ENCODE assay signal across 16 cellular contexts in genomic region chr5:36998578-36998977, GRCh38.
DNase-seq lines count a peak whose midpoint lies in the region; ATAC-seq and TF ChIP-seq lines count a peak whose summit lies in the region.
"Had no signal": no experiment of that assay in that cellular context is flagged by ENCODE, and none has a peak within 500 bp of the region (broad histone marks: within the 10 kb centered on the region; RNA-seq: fewer than 3 reads in every experiment).

No MANE protein-coding gene starts in this region.

- no peak overlapping the region for H3K4me3 Mint-ChIP-seq in activated naive CD4-positive, alpha-beta T cell treated with anti-CD3 and anti-CD28 coated beads, Interleukin-2, amount 50 U/mL, for 24 hours
- H3K4me3 Mint-ChIP-seq in activated naive CD4-positive, alpha-beta T cell treated with anti-CD3 and anti-CD28 coated beads, Interleukin-2, amount 10 ng/mL, durations not matched to agents 7 days and 5 days, result no peak overlapping the region
- no peak overlapping the region for H3K4me3 Mint-ChIP-seq in activated naive CD8-positive, alpha-beta T cell treated with anti-CD3 and anti-CD28 coated beads for 36 hours
- H3K4me3 Mint-ChIP-seq in stimulated activated naive CD8-positive, alpha-beta T cell treated with anti-CD3 and anti-CD28 coated beads, Interleukin-15, amount 100 ng/mL, for 72 hours, result no peak overlapping the region
- H3K4me3 Mint-ChIP-seq in HFFc6, result no peak overlapping the region
- H3K4me3 Mint-ChIP-seq: CD4-positive, alpha-beta memory T cell; GM23338 had no signal

- H3K27ac Mint-ChIP-seq in activated naive CD4-positive, alpha-beta T cell treated with anti-CD3 and anti-CD28 coated beads, Interleukin-2, amount 50 U/mL, for 24 hours, result peak overlapping the region; percentile 15
- H3K27ac Mint-ChIP-seq in activated naive CD4-positive, alpha-beta T cell treated with anti-CD3 and anti-CD28 coated beads, Interleukin-2, amount 10 ng/mL, durations not matched to agents 7 days and 5 days, result no peak overlapping the region
- H3K27ac Mint-ChIP-seq in activated naive CD8-positive, alpha-beta T cell treated with anti-CD3 and anti-CD28 coated beads for 36 hours, result peak overlapping the region; percentile 7
- H3K27ac Mint-ChIP-seq in stimulated activated naive CD8-positive, alpha-beta T cell treated with anti-CD3 and anti-CD28 coated beads, Interleukin-15, amount 100 ng/mL, for 72 hours, result no peak overlapping the region
- H3K27ac Mint-ChIP-seq in HFFc6, result no peak overlapping the region
- H3K27ac Mint-ChIP-seq: GM23338 had no signal

- no peak for DNase-seq in activated naive CD4-positive, alpha-beta T cell treated with anti-CD3 and anti-CD28 coated beads, Interleukin-2, amount 10 ng/mL, durations not matched to agents 7 days and 5 days
- DNase-seq in activated naive CD8-positive, alpha-beta T cell treated with anti-CD3 and anti-CD28 coated beads for 36 hours, result no peak
- no peak for DNase-seq in stimulated activated naive CD8-positive, alpha-beta T cell treated with anti-CD3 and anti-CD28 coated beads, Interleukin-15, amount 100 ng/mL, for 72 hours
- no peak for DNase-seq in HFFc6
- no peak for DNase-seq in NCI-H345 (lab: John Stamatoyannopoulos, UW)
- DNase-seq: CD4-positive, alpha-beta memory T cell; DMS79; NCI-H1436; NCI-H2029 treated with DMSO at 0.1 percent for 48 hours; NCI-H2171 treated with DMSO at 0.1 percent for 48 hours; NCI-H774; PC-9 had no signal

- CTCF ChIA-PET in activated naive CD4-positive, alpha-beta T cell treated with anti-CD3 and anti-CD28 coated beads, Interleukin-2, amount 10 ng/mL, durations not matched to agents 7 days and 5 days (lab: Charles Lee), result interaction anchor here (0.5 kb wide), 1 partner anchor 53 kb away, joined by 4 read pairs; no protein-coding TSS in a partner anchor

- peak; percentile 61 for ATAC-seq in GM18868 (IDR thresholded peaks at IDR 0.05; ENCODE audit: unreplicated experiment)
- ATAC-seq in stimulated activated naive CD8-positive, alpha-beta T cell treated with anti-CD3 and anti-CD28 coated beads, Interleukin-15, amount 100 ng/mL, for 72 hours, result peak; percentile 23
- ATAC-seq: GM23338, K562 had no signal

- no peak for TF ChIP-seq CTCF in HFFc6 (IDR thresholded peaks at IDR 0.05)

- peaks cover 29% of the 10 kb centered on the region for H3K36me3 Mint-ChIP-seq in activated naive CD4-positive, alpha-beta T cell treated with anti-CD3 and anti-CD28 coated beads, Interleukin-2, amount 50 U/mL, for 24 hours
- H3K36me3 Mint-ChIP-seq in activated naive CD4-positive, alpha-beta T cell treated with anti-CD3 and anti-CD28 coated beads, Interleukin-2, amount 10 ng/mL, durations not matched to agents 7 days and 5 days, result peaks cover 40% of the 10 kb centered on the region
- peaks cover 12% of the 10 kb centered on the region for H3K36me3 Mint-ChIP-seq in activated naive CD8-positive, alpha-beta T cell treated with anti-CD3 and anti-CD28 coated beads for 36 hours
- peaks cover 27% of the 10 kb centered on the region for H3K36me3 Mint-ChIP-seq in HFFc6 (ENCODE audit: low read depth)

- H3K4me1 Mint-ChIP-seq in activated naive CD4-positive, alpha-beta T cell treated with anti-CD3 and anti-CD28 coated beads, Interleukin-2, amount 50 U/mL, for 24 hours, result peaks cover 8% of the 10 kb centered on the region
- H3K4me1 Mint-ChIP-seq in activated naive CD4-positive, alpha-beta T cell treated with anti-CD3 and anti-CD28 coated beads, Interleukin-2, amount 10 ng/mL, durations not matched to agents 7 days and 5 days, result no peaks in the 10 kb centered on the region
- H3K4me1 Mint-ChIP-seq in activated naive CD8-positive, alpha-beta T cell treated with anti-CD3 and anti-CD28 coated beads for 36 hours, result peaks cover 2% of the 10 kb centered on the region
- peaks cover 6% of the 10 kb centered on the region for H3K4me1 Mint-ChIP-seq in stimulated activated naive CD8-positive, alpha-beta T cell treated with anti-CD3 and anti-CD28 coated beads, Interleukin-15, amount 100 ng/mL, for 72 hours
- H3K4me1 Mint-ChIP-seq in HFFc6 (ENCODE audit: low read depth), result no peaks in the 10 kb centered on the region
- H3K4me1 Mint-ChIP-seq: GM23338 had no signal

- H3K27me3 Mint-ChIP-seq in activated naive CD4-positive, alpha-beta T cell treated with anti-CD3 and anti-CD28 coated beads, Interleukin-2, amount 50 U/mL, for 24 hours, result no peaks in the 10 kb centered on the region
- H3K27me3 Mint-ChIP-seq in activated naive CD4-positive, alpha-beta T cell treated with anti-CD3 and anti-CD28 coated beads, Interleukin-2, amount 10 ng/mL, durations not matched to agents 7 days and 5 days, result no peaks in the 10 kb centered on the region
- no peaks in the 10 kb centered on the region for H3K27me3 Mint-ChIP-seq in activated naive CD8-positive, alpha-beta T cell treated with anti-CD3 and anti-CD28 coated beads for 36 hours
- H3K27me3 Mint-ChIP-seq in stimulated activated naive CD8-positive, alpha-beta T cell treated with anti-CD3 and anti-CD28 coated beads, Interleukin-15, amount 100 ng/mL, for 72 hours, result no peaks in the 10 kb centered on the region
- H3K27me3 Mint-ChIP-seq in HFFc6 (ENCODE audit: insufficient read depth), result peaks cover 2% of the 10 kb centered on the region
- H3K27me3 Mint-ChIP-seq: CD4-positive, alpha-beta memory T cell had no signal

- H3K9me3 Mint-ChIP-seq in activated naive CD4-positive, alpha-beta T cell treated with anti-CD3 and anti-CD28 coated beads, Interleukin-2, amount 50 U/mL, for 24 hours, result no peaks in the 10 kb centered on the region
- H3K9me3 Mint-ChIP-seq in activated naive CD4-positive, alpha-beta T cell treated with anti-CD3 and anti-CD28 coated beads, Interleukin-2, amount 10 ng/mL, durations not matched to agents 7 days and 5 days, result no peaks in the 10 kb centered on the region
- H3K9me3 Mint-ChIP-seq in activated naive CD8-positive, alpha-beta T cell treated with anti-CD3 and anti-CD28 coated beads for 36 hours, result no peaks in the 10 kb centered on the region
- no peaks in the 10 kb centered on the region for H3K9me3 Mint-ChIP-seq in stimulated activated naive CD8-positive, alpha-beta T cell treated with anti-CD3 and anti-CD28 coated beads, Interleukin-15, amount 100 ng/mL, for 72 hours
- H3K9me3 Mint-ChIP-seq in HFFc6, result no peaks in the 10 kb centered on the region
- H3K9me3 Mint-ChIP-seq: CD4-positive, alpha-beta memory T cell; GM23338 had no signal

Comparison
In these comparisons a context has a peak if more than half of its experiments do, and no peak if none do; other contexts are left out.
1. H3K27ac Mint-ChIP-seq: peak in activated naive CD4-positive, alpha-beta T cell treated with anti-CD3 and anti-CD28 coated beads, Interleukin-2, amount 50 U/mL, for 24 hours (single experiment) and activated naive CD8-positive, alpha-beta T cell treated with anti-CD3 and anti-CD28 coated beads for 36 hours (single experiment); none in activated naive CD4-positive, alpha-beta T cell treated with anti-CD3 and anti-CD28 coated beads, Interleukin-2, amount 10 ng/mL, durations not matched to agents 7 days and 5 days (single experiment), stimulated activated naive CD8-positive, alpha-beta T cell treated with anti-CD3 and anti-CD28 coated beads, Interleukin-15, amount 100 ng/mL, for 72 hours (0 of 2) and HFFc6 (single experiment).